In the genomic region with DNA sequence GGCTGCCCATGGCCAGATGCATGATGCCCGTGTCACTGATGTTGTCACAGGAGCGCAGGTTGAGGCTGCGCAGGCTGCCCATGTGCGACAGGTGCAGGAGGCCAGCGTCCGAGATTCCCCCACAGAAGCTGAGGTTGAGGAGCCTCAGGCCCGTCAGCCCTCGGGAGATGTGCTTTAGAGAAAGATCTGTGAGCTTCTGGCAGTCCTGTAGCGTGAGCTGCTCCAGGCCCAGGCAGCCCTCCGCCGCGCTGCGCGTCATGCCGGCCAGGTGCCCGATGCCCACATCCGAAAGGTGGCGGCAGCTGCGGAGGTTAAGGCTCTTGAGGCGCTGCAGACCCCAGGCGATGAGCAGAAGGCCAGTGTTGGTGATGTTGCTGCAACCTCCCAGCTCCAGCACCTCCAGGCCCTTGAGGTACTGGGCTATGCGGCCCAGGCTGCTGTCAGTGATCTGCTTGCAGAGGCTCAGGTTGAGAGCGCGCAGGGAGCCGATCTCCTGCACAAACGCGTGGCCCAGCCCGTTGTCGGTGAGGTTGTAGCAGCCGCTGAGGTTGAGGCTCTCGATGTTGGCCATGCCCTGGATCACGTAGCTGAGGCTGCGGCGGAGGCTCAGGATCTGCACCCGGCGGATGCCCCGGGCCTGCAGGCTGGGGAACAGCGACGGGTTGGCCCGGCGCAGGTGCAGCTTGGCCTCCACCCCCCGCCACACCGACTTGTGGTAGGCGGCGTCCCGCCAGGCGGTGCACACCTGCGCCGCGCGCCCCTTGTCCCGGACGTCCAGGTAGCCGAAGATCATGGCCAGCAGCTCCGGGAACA, we compare ENCODE assay signal across 8 cellular contexts. TPM values are rescaled to one million over a fixed set of nuclear protein-coding genes. Genes with fewer than 3 reads are reported as not detected.
DNase-seq lines count a peak whose midpoint lies in the region; ATAC-seq and TF ChIP-seq lines count a peak whose summit lies in the region.

No MANE protein-coding gene starts in this region.

- H3K9me3 ChIP-seq in endodermal cell (ENCODE audit: control insufficient read depth, low read length) (no peaks in the 10 kb centered on the region), muscle layer of colon (ENCODE audit: low read length) (no peaks in the 10 kb centered on the region)

- 4 to 5% methylated on average over 19 to 55 of the region's 55 CpGs for WGBS in endodermal cell (ENCODE audit: insufficient coverage in 1 of 2, insufficient read length in 1 of 2), 2 experiments

- H3K27me3 ChIP-seq in endodermal cell (ENCODE audit: control insufficient read depth, insufficient read depth, low read length, poor library complexity, severe bottlenecking) = peaks cover 56% of the 10 kb centered on the region
- no peaks in the 10 kb centered on the region for H3K27me3 ChIP-seq in muscle layer of colon (ENCODE audit: control insufficient read depth in 1 of 2, insufficient read depth in 2 of 2, low read length in 2 of 2)

- TF ChIP-seq CTCF in GM13977 (IDR thresholded peaks at IDR 0.05; ENCODE audit: extremely low read depth, insufficient read depth, missing control alignments) = no peak
- no peak for TF ChIP-seq CTCF in endodermal cell (conservative IDR thresholded peaks at IDR 0.05)

- H3K27me3 Mint-ChIP-seq in endodermal cell (ENCODE audit: insufficient read depth) = peaks cover 70% of the 10 kb centered on the region

- DNase-seq in GM13977 (ENCODE audit: low spot score) (peak; percentile 36), NCI-H1694 treated with DMSO at 0.1 percent for 48 hours (lab: John Stamatoyannopoulos, UW) (peak; percentile 24), endodermal cell (peak; percentile 87), putamen (ENCODE audit: low spot score) (no peak)
- DNase-seq in activated CD8-positive, alpha-beta memory T cell treated with anti-CD3 and anti-CD28 coated beads for 24 hours = peak; percentile 82

- H3K36me3 Mint-ChIP-seq in endodermal cell (ENCODE audit: low read depth) = peaks cover 4% of the 10 kb centered on the region

- peaks cover 51% of the 10 kb centered on the region for H3K4me1 Mint-ChIP-seq in endodermal cell

- H3K4me1 ChIP-seq in endodermal cell (ENCODE audit: control insufficient read depth, insufficient read depth, low read length) = peaks cover 13% of the 10 kb centered on the region
- peaks cover 57% of the 10 kb centered on the region for H3K4me1 ChIP-seq in muscle layer of colon (ENCODE audit: insufficient read depth, low read length)

- ATAC-seq in HG02610 (IDR thresholded peaks at IDR 0.05; ENCODE audit: unreplicated experiment) = peak; percentile 21

- H3K9ac ChIP-seq in endodermal cell (ENCODE audit: extremely low read depth, low read length, poor library complexity, severe bottlenecking) = no peak overlapping the region
- peak overlapping the region; percentile 49 for H3K9ac ChIP-seq in muscle layer of colon (ENCODE audit: low read length)

- H3K36me3 ChIP-seq in endodermal cell (ENCODE audit: control insufficient read depth, insufficient read depth, low read length) (no peaks in the 10 kb centered on the region), muscle layer of colon (ENCODE audit: insufficient read depth, low read length) (no peaks in the 10 kb centered on the region)

- no peak overlapping the region for H3K27ac Mint-ChIP-seq in endodermal cell

- peak overlapping the region; percentile 73 for H3K4me3 Mint-ChIP-seq in endodermal cell

- no peaks in the 10 kb centered on the region for H3K9me3 Mint-ChIP-seq in endodermal cell

- H3K27ac ChIP-seq in endodermal cell (ENCODE audit: low read depth, low read length) (peak overlapping the region; percentile 59), muscle layer of colon (ENCODE audit: low read depth, low read length) (peak overlapping the region; percentile 83), temporal lobe (ENCODE audit: low read depth, low read length) (peak overlapping the region; percentile 88)

- H3K4me3 ChIP-seq in endodermal cell (ENCODE audit: low read length) (peak overlapping the region; percentile 81), muscle layer of colon (ENCODE audit: low read depth in 1 of 2, low read length in 2 of 2) (peak overlapping the region; percentile 58 to 94)

- in situ Hi-C loops in GM13977 (cut with MboI; ENCODE audit: low pct_unique_long_range_greater_than_20kb, low sequenced_read_pairs, unreplicated experiment) = no loop called here

RNA-seq across cellular contexts. Expression of gene FBXL14, which starts 0.9 kb away (rescaled TPM):
- 10 to 100 TPM in 1 of 2 donors, 1 to 10 TPM in 1; 10.0 to 20.4 TPM for total RNA-seq in endodermal cell
- 18.1 TPM for polyA plus RNA-seq in endodermal cell (2013, experiment 1 of 2)
- polyA plus RNA-seq in endodermal cell (2013, experiment 2 of 2) = 16.8 TPM
- total RNA-seq in temporal lobe = 15.0 TPM

RNA-seq across cellular contexts. Expression of gene WNT5B, which starts 35.6 kb away (rescaled TPM):
- total RNA-seq in endodermal cell = 1 to 10 TPM in 1 of 2 donors, under 1 TPM in 1; 0.71 to 6.1 TPM
- 9.0 TPM for polyA plus RNA-seq in endodermal cell (2013, experiment 1 of 2)
- polyA plus RNA-seq in endodermal cell (2013, experiment 2 of 2) = 8.2 TPM
- total RNA-seq in temporal lobe = 15.0 TPM
